In the genomic region with DNA sequence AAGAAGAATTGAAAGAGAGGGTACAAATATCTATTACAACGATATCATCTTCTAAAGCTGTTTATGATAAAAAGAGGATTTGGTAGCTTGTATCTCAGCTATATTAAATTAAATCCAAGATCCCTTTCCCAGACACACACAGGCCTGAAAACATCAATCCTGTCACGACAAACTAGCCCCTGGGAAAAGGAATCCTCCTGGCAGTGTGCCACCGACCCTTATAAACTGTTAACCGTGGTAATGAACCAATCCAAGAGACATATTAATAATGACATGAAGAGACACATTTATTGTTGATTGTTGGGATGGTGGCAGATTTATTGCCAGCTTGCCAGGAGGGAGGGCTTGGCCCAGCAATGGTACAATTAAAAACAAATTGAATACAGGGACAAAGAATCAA, we compare ENCODE assay signal across 15 cellular contexts.
DNase-seq lines count a peak whose midpoint lies in the region; ATAC-seq and TF ChIP-seq lines count a peak whose summit lies in the region.
"Had no signal": no experiment of that assay in that cellular context is flagged by ENCODE, and none has a peak within 500 bp of the region (broad histone marks: within the 10 kb centered on the region; RNA-seq: fewer than 3 reads in every experiment).

No MANE protein-coding gene starts in this region.

- WGBS in SK-N-SH (ENCODE audit: low lambda C conversion rate): 6% methylated on average over 4 of the region's 4 CpGs

- no peaks in the 10 kb centered on the region for H3K4me1 ChIP-seq in SK-N-SH (ENCODE audit: control insufficient read depth in 1 of 2, insufficient read depth in 2 of 2, low read depth in 1 of 2, low read length in 1 of 2)
- H3K4me1 ChIP-seq: A549 had no signal

- no peaks in the 10 kb centered on the region for H3K36me3 ChIP-seq in SK-N-SH (replicated peaks in 1 of 2; ENCODE audit: control insufficient read depth in 1 of 2, insufficient read depth in 2 of 2, low read length in 1 of 2)

- H3K27me3 ChIP-seq in SK-N-SH (ENCODE audit: insufficient read depth): no peaks in the 10 kb centered on the region; the same call in 1 of the 2 replicates

- peak; percentile 10 for DNase-seq in SK-N-SH
- peak; percentile 68 for DNase-seq in NCI-H1694 treated with DMSO at 0.1 percent for 48 hours (lab: John Stamatoyannopoulos, UW)
- peak; percentile 37 to 66 for DNase-seq in NCI-H524 (lab: John Stamatoyannopoulos, UW)
- DNase-seq in retina: peak; percentile 69
- DNase-seq in NCI-H2196 (lab: John Stamatoyannopoulos, UW; ENCODE audit: unreplicated experiment): no peak
- no peak for DNase-seq in foreskin melanocyte
- DNase-seq: Calu3, NCI-H2029 treated with DMSO at 0.1 percent for 48 hours, T-helper 17 cell had no signal

- ATAC-seq in SK-N-SH treated with all-trans-retinoic acid at 6 μM for 48 hours (no peak), GM21576 (IDR thresholded peaks at IDR 0.05; ENCODE audit: unreplicated experiment) (no peak)
- ATAC-seq: A549, Panc1, Right ventricle myocardium inferior, T-helper 17 cell had no signal

- H3K27ac ChIP-seq in SK-N-SH (ENCODE audit: low read depth in 2 of 2, low read length in 1 of 2): no peak overlapping the region
- H3K27ac ChIP-seq: A549, SK-N-MC had no signal

- CTCF ChIA-PET in SK-N-SH (lab: Yijun Ruan, JAX): interaction anchor here (0.8 to 1.0 kb wide), 2 partner anchors 77 to 259 kb away, joined by 3 read pairs; no protein-coding TSS in a partner anchor

- H3K4me3 ChIP-seq in SK-N-SH (ENCODE audit: low read depth in 2 of 2, low read length in 1 of 2): no peak overlapping the region
- H3K4me3 ChIP-seq: A549, SK-N-MC had no signal

- H3K9me2 ChIP-seq in SK-N-SH: no peaks in the 10 kb centered on the region

- no peak for TF ChIP-seq EP300 in SK-N-SH (IDR thresholded peaks at IDR 0.05; ENCODE audit: borderline replicate concordance in 1 of 2, low read depth in 1 of 2, low read length in 1 of 2)

- POLR2A ChIA-PET in SK-N-SH (lab: Yijun Ruan, JAX): no interaction called here

- no peak for TF ChIP-seq CTCF in SK-N-SH (IDR thresholded peaks at IDR 0.05)

- TF ChIP-seq RAD21 in SK-N-SH (IDR thresholded peaks at IDR 0.05; ENCODE audit: low read length): no peak

- no peaks in the 10 kb centered on the region for H3K79me2 ChIP-seq in SK-N-SH (ENCODE audit: insufficient read depth)

- H3K9ac ChIP-seq in SK-N-SH: no peak overlapping the region

- H3K9me3 ChIP-seq in SK-N-SH: no peaks in the 10 kb centered on the region
- H3K9me3 ChIP-seq: A549 had no signal

- no peaks in the 10 kb centered on the region for H3F3A ChIP-seq in SK-N-SH (replicated peaks; ENCODE audit: insufficient read depth)

- H2AFZ ChIP-seq in SK-N-SH (ENCODE audit: low read depth): no peak overlapping the region; the same call in 1 of the 2 replicates

- no peak overlapping the region for H3K4me2 ChIP-seq in SK-N-SH
- H3K4me2 ChIP-seq: A549 had no signal

- H4K20me1 ChIP-seq in SK-N-SH (ENCODE audit: insufficient read depth): no peaks in the 10 kb centered on the region

TF ChIP-seq in SK-N-SH, 30 proteins besides CTCF, POLR2A, EP300 and RAD21:
- TF ChIP-seq FOXJ3 (CRISPR knock-in tag; IDR thresholded peaks at IDR 0.05) (no peak), TEAD4 (IDR thresholded peaks at IDR 0.05; ENCODE audit: borderline replicate concordance, insufficient read depth) (no peak), POLR2AphosphoS5 (IDR thresholded peaks at IDR 0.05; ENCODE audit: low read depth, low read length) (no peak), YY1 (IDR thresholded peaks at IDR 0.05; ENCODE audit: low read depth) (no peak), FOSL2 (IDR thresholded peaks at IDR 0.05; ENCODE audit: borderline replicate concordance, low read depth) (no peak), IRF3 (IDR thresholded peaks at IDR 0.05; ENCODE audit: low read depth, low read length) (no peak), EZH2phosphoT487 (IDR thresholded peaks at IDR 0.05; ENCODE audit: borderline replicate concordance, low read depth) (no peak), MAX (IDR thresholded peaks at IDR 0.05; ENCODE audit: low read depth) (no peak)
- TF ChIP-seq, protein P1, sequence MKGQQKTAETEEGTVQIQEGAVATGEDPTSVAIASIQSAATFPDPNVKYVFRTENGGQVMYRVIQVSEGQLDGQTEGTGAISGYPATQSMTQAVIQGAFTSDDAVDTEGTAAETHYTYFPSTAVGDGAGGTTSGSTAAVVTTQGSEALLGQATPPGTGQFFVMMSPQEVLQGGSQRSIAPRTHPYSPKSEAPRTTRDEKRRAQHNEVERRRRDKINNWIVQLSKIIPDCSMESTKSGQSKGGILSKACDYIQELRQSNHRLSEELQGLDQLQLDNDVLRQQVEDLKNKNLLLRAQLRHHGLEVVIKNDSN (IDR thresholded peaks at IDR 0.05; ENCODE audit: borderline replicate concordance, low read depth): no peak

TF ChIP-seq in SK-N-SH treated with all-trans-retinoic acid at 6 μM for 48 hours, 23 proteins besides CTCF, POLR2A, EP300 and RAD21:
- TF ChIP-seq ARNTL (CRISPR knock-in tag; IDR thresholded peaks at IDR 0.05; ENCODE audit: borderline replicate concordance, low read depth) (no peak), CSRNP3 (CRISPR knock-in tag; IDR thresholded peaks at IDR 0.05) (no peak), ZFP3 (CRISPR knock-in tag; IDR thresholded peaks at IDR 0.05) (no peak), PATZ1 (CRISPR knock-in tag; IDR thresholded peaks at IDR 0.05; ENCODE audit: borderline replicate concordance) (no peak), BACH2 (CRISPR knock-in tag; IDR thresholded peaks at IDR 0.05; ENCODE audit: borderline replicate concordance) (no peak), PPARA (CRISPR knock-in tag; IDR thresholded peaks at IDR 0.05; ENCODE audit: borderline replicate concordance) (no peak), CSDC2 (CRISPR knock-in tag; IDR thresholded peaks at IDR 0.05) (no peak), SNAI2 (CRISPR knock-in tag; IDR thresholded peaks at IDR 0.05) (no peak), TOX (CRISPR knock-in tag; IDR thresholded peaks at IDR 0.05; ENCODE audit: borderline replicate concordance) (no peak), ZC3H10 (CRISPR knock-in tag; IDR thresholded peaks at IDR 0.05) (no peak), TCF4 (CRISPR knock-in tag; IDR thresholded peaks at IDR 0.05; ENCODE audit: borderline replicate concordance) (no peak), GLIS3 (CRISPR knock-in tag; IDR thresholded peaks at IDR 0.05) (no peak), ZNF565 (CRISPR knock-in tag; conservative IDR thresholded peaks at IDR 0.05; ENCODE audit: low read depth) (no peak), ZNF8 (CRISPR knock-in tag; IDR thresholded peaks at IDR 0.05) (no peak)
- TF ChIP-seq, protein P2, sequence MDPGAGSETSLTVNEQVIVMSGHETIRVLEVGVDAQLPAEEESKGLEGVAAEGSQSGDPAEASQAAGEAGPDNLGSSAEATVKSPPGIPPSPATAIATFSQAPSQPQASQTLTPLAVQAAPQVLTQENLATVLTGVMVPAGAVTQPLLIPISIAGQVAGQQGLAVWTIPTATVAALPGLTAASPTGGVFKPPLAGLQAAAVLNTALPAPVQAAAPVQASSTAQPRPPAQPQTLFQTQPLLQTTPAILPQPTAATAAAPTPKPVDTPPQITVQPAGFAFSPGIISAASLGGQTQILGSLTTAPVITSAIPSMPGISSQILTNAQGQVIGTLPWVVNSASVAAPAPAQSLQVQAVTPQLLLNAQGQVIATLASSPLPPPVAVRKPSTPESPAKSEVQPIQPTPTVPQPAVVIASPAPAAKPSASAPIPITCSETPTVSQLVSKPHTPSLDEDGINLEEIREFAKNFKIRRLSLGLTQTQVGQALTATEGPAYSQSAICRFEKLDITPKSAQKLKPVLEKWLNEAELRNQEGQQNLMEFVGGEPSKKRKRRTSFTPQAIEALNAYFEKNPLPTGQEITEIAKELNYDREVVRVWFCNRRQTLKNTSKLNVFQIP (CRISPR knock-in tag; IDR thresholded peaks at IDR 0.05; ENCODE audit: borderline replicate concordance, low read depth): no peak
- TF ChIP-seq, protein P3, sequence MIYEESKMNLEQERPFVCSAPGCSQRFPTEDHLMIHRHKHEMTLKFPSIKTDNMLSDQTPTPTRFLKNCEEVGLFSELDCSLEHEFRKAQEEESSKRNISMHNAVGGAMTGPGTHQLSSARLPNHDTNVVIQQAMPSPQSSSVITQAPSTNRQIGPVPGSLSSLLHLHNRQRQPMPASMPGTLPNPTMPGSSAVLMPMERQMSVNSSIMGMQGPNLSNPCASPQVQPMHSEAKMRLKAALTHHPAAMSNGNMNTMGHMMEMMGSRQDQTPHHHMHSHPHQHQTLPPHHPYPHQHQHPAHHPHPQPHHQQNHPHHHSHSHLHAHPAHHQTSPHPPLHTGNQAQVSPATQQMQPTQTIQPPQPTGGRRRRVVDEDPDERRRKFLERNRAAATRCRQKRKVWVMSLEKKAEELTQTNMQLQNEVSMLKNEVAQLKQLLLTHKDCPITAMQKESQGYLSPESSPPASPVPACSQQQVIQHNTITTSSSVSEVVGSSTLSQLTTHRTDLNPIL (CRISPR knock-in tag; IDR thresholded peaks at IDR 0.05; ENCODE audit: low read depth): no peak

Comparison
In these comparisons a context has a peak if more than half of its experiments do, and no peak if none do; other contexts are left out.
1. DNase-seq: peak in SK-N-SH (single experiment), NCI-H1694 treated with DMSO at 0.1 percent for 48 hours (single experiment), NCI-H524 (2 of 2) and retina (single experiment); none in NCI-H2196 (single experiment) and foreskin melanocyte (single experiment).